ENCODE assay signal across 15 cellular contexts in the genomic region with DNA sequence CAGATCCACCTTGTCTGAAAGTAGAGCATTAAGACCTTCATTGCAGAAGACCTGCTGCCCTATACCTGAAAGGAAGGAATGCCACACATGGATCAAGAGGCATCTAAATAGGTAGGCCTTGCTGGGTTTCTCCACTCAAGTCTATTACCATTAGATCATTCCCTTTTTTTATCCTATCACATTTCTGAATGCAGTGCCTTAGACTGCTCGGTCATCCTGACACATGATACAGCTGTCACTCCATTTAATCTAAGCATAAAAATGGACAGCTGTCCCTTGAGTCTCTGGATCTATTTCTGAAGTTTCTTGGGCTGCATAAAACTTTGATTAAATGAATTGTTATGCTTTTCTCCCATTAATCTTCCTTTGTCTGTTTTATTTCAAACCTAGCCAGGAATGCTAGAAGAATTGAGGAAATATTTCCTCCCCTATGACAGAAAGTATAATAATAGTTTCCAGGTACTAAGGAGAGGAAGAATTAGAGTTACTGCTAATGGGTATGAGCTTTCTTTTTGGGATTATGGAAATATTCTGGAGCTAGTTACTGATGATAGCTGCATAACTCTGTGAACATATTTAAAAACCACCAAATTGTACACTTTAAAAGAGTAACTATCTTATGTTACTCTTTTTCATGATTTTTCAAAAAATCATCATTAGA.
DNase-seq lines count a peak whose midpoint lies in the region; ATAC-seq and TF ChIP-seq lines count a peak whose summit lies in the region.
"Had no signal": no experiment of that assay in that cellular context is flagged by ENCODE, and none has a peak within 500 bp of the region (broad histone marks: within the 10 kb centered on the region; RNA-seq: fewer than 3 reads in every experiment).

No MANE protein-coding gene starts in this region.

- peaks cover 3 to 35% (median 21%) of the 10 kb centered on the region in 9 donors for H3K4me1 ChIP-seq in heart right ventricle
- peaks cover 8% of the 10 kb centered on the region for H3K4me1 ChIP-seq in right cardiac atrium (ENCODE audit: control insufficient read depth, insufficient read depth, low read length)
- H3K4me1 ChIP-seq in psoas muscle: peaks cover 13% of the 10 kb centered on the region
- peaks cover 7% of the 10 kb centered on the region for H3K4me1 ChIP-seq in endodermal cell (ENCODE audit: control insufficient read depth, insufficient read depth, low read length)
- H3K4me1 ChIP-seq: BLaER1 treated with 17β-estradiol and CSF1 and Interleukin-3, amounts not matched to agents 10 nM and 100 nM had no signal

- no peak overlapping the region for H3K27ac Mint-ChIP-seq in T-helper 2 cell treated with Interferon-gamma antibody and Interleukin-4, amounts not matched to agents 5 μg/mL and 100 μg/mL, for 36 hours
- no peak overlapping the region for H3K27ac Mint-ChIP-seq in endodermal cell
- H3K27ac Mint-ChIP-seq: CD4-positive, CD25-positive, alpha-beta regulatory T cell had no signal

- no peaks in the 10 kb centered on the region for H3K27me3 Mint-ChIP-seq in T-helper 2 cell treated with Interferon-gamma antibody and Interleukin-4, amounts not matched to agents 5 μg/mL and 100 μg/mL, for 36 hours (ENCODE audit: low read depth)
- no peaks in the 10 kb centered on the region for H3K27me3 Mint-ChIP-seq in endodermal cell (ENCODE audit: insufficient read depth)
- H3K27me3 Mint-ChIP-seq: CD4-positive, CD25-positive, alpha-beta regulatory T cell had no signal

- H3K9me3 Mint-ChIP-seq in T-helper 2 cell treated with Interferon-gamma antibody and Interleukin-4, amounts not matched to agents 5 μg/mL and 100 μg/mL, for 36 hours: peaks cover 6% of the 10 kb centered on the region
- peaks cover 24% of the 10 kb centered on the region for H3K9me3 Mint-ChIP-seq in endodermal cell

- H3K9me3 ChIP-seq in heart right ventricle (peaks cover 0 to 15% (median 4%) of the 10 kb centered on the region in 11 donors), right cardiac atrium (ENCODE audit: control insufficient read depth, low read length) (no peaks in the 10 kb centered on the region), psoas muscle (peaks cover 9% of the 10 kb centered on the region), endodermal cell (ENCODE audit: control insufficient read depth, low read length) (peaks cover 8% of the 10 kb centered on the region)

- H3K4me3 ChIP-seq in heart right ventricle: no peak overlapping the region
- no peak overlapping the region for H3K4me3 ChIP-seq in right cardiac atrium (ENCODE audit: low read length)
- H3K4me3 ChIP-seq in psoas muscle: no peak overlapping the region
- no peak overlapping the region for H3K4me3 ChIP-seq in endodermal cell (ENCODE audit: low read length)
- H3K4me3 ChIP-seq: BLaER1 treated with 17β-estradiol and CSF1 and Interleukin-3, amounts not matched to agents 10 nM and 100 nM; GM12878; GM23248 had no signal

- H3K27ac ChIP-seq in heart right ventricle: peak overlapping the region in 4 of 10 donors; percentile 31 to 45 (median 38)
- no peak overlapping the region for H3K27ac ChIP-seq in right cardiac atrium (ENCODE audit: low read length)
- peak overlapping the region; percentile 88 for H3K27ac ChIP-seq in psoas muscle
- no peak overlapping the region for H3K27ac ChIP-seq in endodermal cell (ENCODE audit: low read depth, low read length)
- H3K27ac ChIP-seq: BLaER1 treated with 17β-estradiol and CSF1 and Interleukin-3, amounts not matched to agents 10 nM and 100 nM; GM23248 had no signal

- no peaks in the 10 kb centered on the region for H3K4me1 Mint-ChIP-seq in T-helper 2 cell treated with Interferon-gamma antibody and Interleukin-4, amounts not matched to agents 5 μg/mL and 100 μg/mL, for 36 hours (ENCODE audit: low read depth)
- H3K4me1 Mint-ChIP-seq in endodermal cell: peaks cover 29% of the 10 kb centered on the region
- H3K4me1 Mint-ChIP-seq: CD4-positive, CD25-positive, alpha-beta regulatory T cell had no signal

- H3K27me3 ChIP-seq in heart right ventricle: no peaks in the 10 kb centered on the region
- no peaks in the 10 kb centered on the region for H3K27me3 ChIP-seq in right cardiac atrium (ENCODE audit: control insufficient read depth, insufficient read depth)
- no peaks in the 10 kb centered on the region for H3K27me3 ChIP-seq in psoas muscle (ENCODE audit: insufficient read depth in 3 of 3, low read length in 2 of 3)
- H3K27me3 ChIP-seq in endodermal cell (ENCODE audit: control insufficient read depth, insufficient read depth, low read length, poor library complexity, severe bottlenecking): no peaks in the 10 kb centered on the region
- H3K27me3 ChIP-seq: BLaER1 treated with 17β-estradiol and CSF1 and Interleukin-3, amounts not matched to agents 10 nM and 100 nM had no signal

- ATAC-seq in heart right ventricle: peak in 5 of 8 donors; percentile 44 to 89 (median 47)
- no peak for ATAC-seq in right cardiac atrium
- ATAC-seq in psoas muscle: peak; percentile 94 to 98 (median 96)
- ATAC-seq: GM12878 had no signal

- no peak for TF ChIP-seq CTCF in heart right ventricle (IDR thresholded peaks at IDR 0.05)
- no peak for TF ChIP-seq CTCF in psoas muscle (IDR thresholded peaks at IDR 0.05)
- no peak for TF ChIP-seq CTCF in endodermal cell (conservative IDR thresholded peaks at IDR 0.05)

- H3K36me3 Mint-ChIP-seq in T-helper 2 cell treated with Interferon-gamma antibody and Interleukin-4, amounts not matched to agents 5 μg/mL and 100 μg/mL, for 36 hours (ENCODE audit: low read depth): no peaks in the 10 kb centered on the region
- peaks cover 5% of the 10 kb centered on the region for H3K36me3 Mint-ChIP-seq in endodermal cell (ENCODE audit: low read depth)
- H3K36me3 Mint-ChIP-seq: CD4-positive, CD25-positive, alpha-beta regulatory T cell had no signal

- H3K36me3 ChIP-seq in heart right ventricle: peaks cover 0 to 12% (median 0%) of the 10 kb centered on the region in 9 donors
- no peaks in the 10 kb centered on the region for H3K36me3 ChIP-seq in psoas muscle (ENCODE audit: insufficient read depth in 1 of 2, low read depth in 1 of 2)
- H3K36me3 ChIP-seq in endodermal cell (ENCODE audit: control insufficient read depth, insufficient read depth, low read length): no peaks in the 10 kb centered on the region
- H3K36me3 ChIP-seq: BLaER1 treated with 17β-estradiol and CSF1 and Interleukin-3, amounts not matched to agents 10 nM and 100 nM had no signal

- WGBS in heart right ventricle, 2 donors: 50 to 62% methylated on average over 1 of the region's 1 CpG
- 67% methylated on average over 1 of the region's 1 CpG for WGBS in right cardiac atrium
- WGBS in psoas muscle, 3 donors: 17 to 33% (median 29%) methylated on average over 1 of the region's 1 CpG
- WGBS in endodermal cell (ENCODE audit: insufficient coverage in 1 of 2, insufficient read length in 1 of 2), 2 experiments: 80 to 100% methylated on average over 1 of the region's 1 CpG

- intact Hi-C loops in heart right ventricle (cut with DNase I) (no loop called here), right cardiac atrium (cut with DNase I) (no loop called here), psoas muscle (cut with DNase I) (no loop called here)

- DNase-seq in heart right ventricle (no peak), right cardiac atrium (no peak), OCI-M1 (lab: John Stamatoyannopoulos, UW) (peak; percentile 45), psoas muscle (no peak), NCI-H2081 (lab: John Stamatoyannopoulos, UW) (no peak), endodermal cell (no peak)
- no peak for DNase-seq in T-helper 2 cell treated with Interferon-gamma antibody and Interleukin-4, amounts not matched to agents 5 μg/mL and 100 μg/mL, for 36 hours (ENCODE audit: low spot score)
- DNase-seq: ACHN; CD4-positive, CD25-positive, alpha-beta regulatory T cell; DMS79; GM23248; H7; IMR-90 had no signal

- no peak overlapping the region for H3K9ac ChIP-seq in endodermal cell (ENCODE audit: extremely low read depth, low read length, poor library complexity, severe bottlenecking)
- H3K9ac ChIP-seq: BLaER1 treated with 17β-estradiol and CSF1 and Interleukin-3, amounts not matched to agents 10 nM and 100 nM; GM23248 had no signal

- no peak overlapping the region for H3K4me3 Mint-ChIP-seq in T-helper 2 cell treated with Interferon-gamma antibody and Interleukin-4, amounts not matched to agents 5 μg/mL and 100 μg/mL, for 36 hours
- no peak overlapping the region for H3K4me3 Mint-ChIP-seq in endodermal cell
- H3K4me3 Mint-ChIP-seq: CD4-positive, CD25-positive, alpha-beta regulatory T cell had no signal

Comparison
In these comparisons a context has a peak if more than half of its experiments do, and no peak if none do; other contexts are left out.
1. ATAC-seq: peak in heart right ventricle (5 of 8) and psoas muscle (4 of 4); none in right cardiac atrium (0 of 2).